Comparison of ENCODE assay signal across 1 cellular context in genomic region chr1:6307682-6308081, GRCh38. TPM values are rescaled to one million over a fixed set of nuclear protein-coding genes. Genes with fewer than 3 reads are reported as not detected.
"Had no signal": no experiment of that assay in that cellular context is flagged by ENCODE, and none has a peak within 500 bp of the region (broad histone marks: within the 10 kb centered on the region; RNA-seq: fewer than 3 reads in every experiment).

No MANE protein-coding gene starts in this region.

RNA-seq across cellular contexts. Expression of gene GPR153, which starts 46.8 kb away (rescaled TPM):
- polyA plus RNA-seq: naive thymus-derived CD4-positive, alpha-beta T cell had no signal
